Comparison of ENCODE assay signal across 8 cellular contexts in genomic region chr6:116371384-116372209, GRCh38. TPM values are rescaled to one million over a fixed set of nuclear protein-coding genes. Genes with fewer than 3 reads are reported as not detected.
DNase-seq lines count a peak whose midpoint lies in the region; ATAC-seq and TF ChIP-seq lines count a peak whose summit lies in the region.

No MANE protein-coding gene starts in this region.

- peak overlapping the region; percentile 88 for H3K27ac Mint-ChIP-seq in MCF 10A (ENCODE audit: low read depth, unreplicated experiment)

- POLR2A ChIA-PET in BJ (lab: Charles Lee), result interaction anchor here (0.6 to 0.8 kb wide), 3 partner anchors 10 to 189 kb away, joined by 3 to 4 read pairs (median 3); no protein-coding TSS in a partner anchor
- POLR2A ChIA-PET in MCF 10A (lab: Yijun Ruan, JAX), result interaction anchor here (0.6 to 7.3 kb wide), 40 partner anchors 8 to 296 kb away, joined by 3 to 135 read pairs (median 4); partner anchors contain the start of genes NT5DC1, RWDD1 and TSPYL1

- no peaks in the 10 kb centered on the region for H3K9me3 Mint-ChIP-seq in MCF 10A (ENCODE audit: unreplicated experiment)

- H3K27ac ChIP-seq in SU-DHL-6 (ENCODE audit: low read depth, low read length), result no peak overlapping the region

- peaks cover 4% of the 10 kb centered on the region for H3K4me1 ChIP-seq in iPS-15b (ENCODE audit: control insufficient read depth, insufficient read depth, low read length)

- CTCF ChIA-PET in BJ (lab: Yijun Ruan, JAX), result interaction anchor here (0.6 to 3.4 kb wide), 8 partner anchors 9 to 140 kb away, joined by 3 to 16 read pairs (median 4); partner anchors contain the start of gene CALHM5
- CTCF ChIA-PET in MCF 10A (lab: Yijun Ruan, JAX), result interaction anchor here (0.6 to 2.5 kb wide), 11 partner anchors 20 to 121 kb away, joined by 3 to 13 read pairs (median 4); no protein-coding TSS in a partner anchor

- H3K4me1 Mint-ChIP-seq in MCF 10A (ENCODE audit: insufficient read depth, unreplicated experiment), result peaks cover 34% of the 10 kb centered on the region

- peak overlapping the region; percentile 57 for H3K4me2 ChIP-seq in SU-DHL-6 (ENCODE audit: low read depth, low read length, poor library complexity, severe bottlenecking)

- H3K36me3 ChIP-seq in BJ (ENCODE audit: control insufficient read depth, insufficient read depth, low read length) (no peaks in the 10 kb centered on the region), SU-DHL-6 (ENCODE audit: low read length) (no peaks in the 10 kb centered on the region), iPS-15b (ENCODE audit: control insufficient read depth, insufficient read depth, low read length) (no peaks in the 10 kb centered on the region)

- H4K20me1 ChIP-seq in SU-DHL-6 (ENCODE audit: low read depth, low read length), result no peaks in the 10 kb centered on the region

- peak overlapping the region; percentile 85 for H3K4me3 Mint-ChIP-seq in MCF 10A (ENCODE audit: unreplicated experiment)

- TF ChIP-seq CTCF in BJ (IDR thresholded peaks at IDR 0.05; ENCODE audit: insufficient read depth, low read depth, low read length), result no peak
- TF ChIP-seq CTCF in SU-DHL-6 (IDR thresholded peaks at IDR 0.05; ENCODE audit: insufficient read depth, low read length, poor library complexity, severe bottlenecking), result no peak
- no peak for TF ChIP-seq CTCF in MCF 10A (IDR thresholded peaks at IDR 0.05; ENCODE audit: unreplicated experiment)
- no peak for TF ChIP-seq CTCF in retinal pigment epithelial cell (conservative IDR thresholded peaks at IDR 0.05; ENCODE audit: low read depth, low read length)

- H3K36me3 Mint-ChIP-seq in MCF 10A (ENCODE audit: insufficient read depth, unreplicated experiment), result peaks cover 18% of the 10 kb centered on the region

- H3K9ac ChIP-seq in SU-DHL-6 (ENCODE audit: low read length), result no peak overlapping the region
- H3K9ac ChIP-seq in iPS-15b (ENCODE audit: low read depth, low read length), result peak overlapping the region; percentile 66

- H3K9me2 ChIP-seq in SU-DHL-6 (replicated peaks; ENCODE audit: insufficient read depth, low read length), result no peaks in the 10 kb centered on the region

- ATAC-seq in GM18873 (IDR thresholded peaks at IDR 0.05; ENCODE audit: low FRiP score, unreplicated experiment), result peak; percentile 14
- peak; percentile 16 for ATAC-seq in HG03159 (IDR thresholded peaks at IDR 0.05; ENCODE audit: unreplicated experiment)

- BruUV-seq in MCF 10A (replicated peaks; lab: Mats Ljungman, UMichigan), result TSS peak; percentile 50

- no peaks in the 10 kb centered on the region for H3K27me3 ChIP-seq in BJ (ENCODE audit: control insufficient read depth, insufficient read depth, low read length)
- H3K27me3 ChIP-seq in SU-DHL-6 (ENCODE audit: low read length), result no peaks in the 10 kb centered on the region
- H3K27me3 ChIP-seq in iPS-15b (ENCODE audit: control insufficient read depth, insufficient read depth, low read length), result no peaks in the 10 kb centered on the region

- DNase-seq in BJ (ENCODE audit: low read depth) (peak; percentile 65), MCF 10A (ENCODE audit: unreplicated experiment) (peak; percentile 94), retinal pigment epithelial cell (ENCODE audit: low read depth) (peak; percentile 70), NCI-H1092 (lab: John Stamatoyannopoulos, UW) (no peak)

- no peaks in the 10 kb centered on the region for H3K79me2 ChIP-seq in SU-DHL-6 (ENCODE audit: insufficient read depth, low read length)

- no peaks in the 10 kb centered on the region for H3K9me3 ChIP-seq in SU-DHL-6 (ENCODE audit: insufficient read depth, low read length)
- H3K9me3 ChIP-seq in iPS-15b (ENCODE audit: control insufficient read depth, insufficient read depth, low read length), result no peaks in the 10 kb centered on the region

- peak overlapping the region; percentile 75 for H3K4me3 ChIP-seq in BJ (ENCODE audit: low read depth, low read length)
- H3K4me3 ChIP-seq in SU-DHL-6 (ENCODE audit: insufficient read depth, low read length, poor library complexity, severe bottlenecking), result no peak overlapping the region
- H3K4me3 ChIP-seq in iPS-15b (ENCODE audit: low read depth, low read length), result peak overlapping the region; percentile 86
- peak overlapping the region; percentile 74 for H3K4me3 ChIP-seq in retinal pigment epithelial cell (ENCODE audit: low read length)

- H2AFZ ChIP-seq in SU-DHL-6 (ENCODE audit: low read depth, low read length, severe bottlenecking), result no peak overlapping the region

- no peaks in the 10 kb centered on the region for H3K27me3 Mint-ChIP-seq in MCF 10A (ENCODE audit: insufficient read depth, unreplicated experiment)

- intact Hi-C loops in MCF 10A (cut with micrococcal nuclease), result loop anchor here (1.0 to 5.0 kb wide), 5 partner anchors 16 to 159 kb away; no protein-coding TSS in a partner anchor

- H3F3A ChIP-seq in SU-DHL-6 (ENCODE audit: insufficient read depth), result no peaks in the 10 kb centered on the region

RNA-seq across cellular contexts. Expression of gene DSE, which starts 0.8 kb away (rescaled TPM):
- polyA plus RNA-seq in BJ (2011; rRNA removed), result 82.1 and 109 TPM in 2 replicates
- 68.6 and 85.1 TPM in 2 replicates for polyA minus RNA-seq in BJ (2011; rRNA and poly(A)+ RNA removed)
- total RNA-seq in MCF 10A (2022), result 66.0 and 86.5 TPM in 2 replicates
